Comparison of ENCODE assay signal across 8 cellular contexts in genomic region chr7:101153969-101154692, GRCh38.
DNase-seq lines count a peak whose midpoint lies in the region; ATAC-seq and TF ChIP-seq lines count a peak whose summit lies in the region.

TSS of gene AP1S1 (plus strand) at chr7:101154476. CDS start at chr7:101154515, 39 bp downstream.

- peaks cover 9% of the 10 kb centered on the region for H3K27me3 Mint-ChIP-seq in central memory CD8-positive, alpha-beta T cell

- peak; percentile 49 for TF ChIP-seq POLR2A in GM18951 (IDR thresholded peaks at IDR 0.05; ENCODE audit: extremely low read depth, insufficient read depth, insufficient read length)

- H3K27ac Mint-ChIP-seq in central memory CD8-positive, alpha-beta T cell (ENCODE audit: low read depth), result peak within 1 kb of the TSS; percentile 88

- H3K9me3 Mint-ChIP-seq in central memory CD8-positive, alpha-beta T cell, result no peaks in the 10 kb centered on the region

- peak within 1 kb of the TSS; percentile 81 for H3K4me3 Mint-ChIP-seq in central memory CD8-positive, alpha-beta T cell

- peak; percentile 86 for ATAC-seq in HG03280 (IDR thresholded peaks at IDR 0.05; ENCODE audit: unreplicated experiment)
- peak; percentile 90 for ATAC-seq in central memory CD8-positive, alpha-beta T cell (replicated peaks; ENCODE audit: extremely low read depth, poor library complexity, severe bottlenecking)

- peak; percentile 96 for DNase-seq in ACHN
- peak; percentile 90 to 94 for DNase-seq in NCI-H446 (lab: John Stamatoyannopoulos, UW)
- DNase-seq in activated CD4-positive, CD25-positive, alpha-beta regulatory T cell treated with anti-CD3 and anti-CD28 coated beads, Interleukin-2, amount 50 U/mL, for 72 hours, result peak; percentile 90
- DNase-seq in central memory CD8-positive, alpha-beta T cell (ENCODE audit: low spot score in 2 of 2), result peak; percentile 72 to 77
- peak; percentile 93 for DNase-seq in iris pigment epithelial cell (ENCODE audit: low read depth)
- peak; percentile 94 for DNase-seq in stimulated activated CD4-positive, alpha-beta T cell treated with anti-CD3 and anti-CD28 coated beads, Interleukin-12 subunit alpha, Interleukin-12 subunit beta, amount 100 ng/mL, for 4 hours

- H3K4me1 Mint-ChIP-seq in central memory CD8-positive, alpha-beta T cell, result peaks cover 16% of the 10 kb centered on the region

- peaks cover 9% of the 10 kb centered on the region for H3K36me3 Mint-ChIP-seq in central memory CD8-positive, alpha-beta T cell (ENCODE audit: insufficient read depth)

- in situ Hi-C loops in ACHN (cut with HindIII; ENCODE audit: low pct_ligation_motif_present, low pct_unique_long_range_greater_than_20kb, low sequenced_read_pairs) (no loop called here), GM18951 (cut with MboI; ENCODE audit: low sequenced_read_pairs, unreplicated experiment) (no loop called here)

Comparison
In these comparisons a context has a peak if more than half of its experiments do, and no peak if none do; other contexts are left out.
1. Peak in every context shown above with its lines: DNase-seq and ATAC-seq.